In genomic region chr12:103833891-103834290, GRCh38 we compare ENCODE assay signal across 17 cellular contexts. TPM values are rescaled to one million over a fixed set of nuclear protein-coding genes. Genes with fewer than 3 reads are reported as not detected.
A peak's percentile ranks its signal among the peaks of the same experiment; 100 is the strongest.
DNase-seq lines count a peak whose midpoint lies in the region; ATAC-seq and TF ChIP-seq lines count a peak whose summit lies in the region.
"Had no signal": no experiment of that assay in that cellular context is flagged by ENCODE, and none has a peak within 500 bp of the region (broad histone marks: within the 10 kb centered on the region; RNA-seq: fewer than 3 reads in every experiment).

No MANE protein-coding gene starts in this region.

- intact Hi-C loops in MCF 10A (cut with micrococcal nuclease) (no loop called here), breast epithelium (cut with DNase I; ENCODE audit: low total_unique reads) (no loop called here), aorta (cut with DNase I) (no loop called here)

- H2AFZ ChIP-seq in hepatocyte: no peak overlapping the region

- TF ChIP-seq POLR2A in breast epithelium (IDR thresholded peaks at IDR 0.05): no peak

- H3K9me2 ChIP-seq in hepatocyte (replicated peaks; ENCODE audit: insufficient read depth): no peaks in the 10 kb centered on the region

- no peaks in the 10 kb centered on the region for H4K20me1 ChIP-seq in hepatocyte (ENCODE audit: insufficient read depth, poor library complexity, severe bottlenecking)

- H3K4me1 Mint-ChIP-seq in MCF 10A (ENCODE audit: insufficient read depth, unreplicated experiment) (peaks cover 25% of the 10 kb centered on the region), WTC11 (peaks cover 26% of the 10 kb centered on the region)
- H3K4me1 Mint-ChIP-seq: immature natural killer cell had no signal

- H3K27me3 Mint-ChIP-seq in MCF 10A (ENCODE audit: insufficient read depth, unreplicated experiment) (no peaks in the 10 kb centered on the region), WTC11 (ENCODE audit: low read depth) (no peaks in the 10 kb centered on the region)

- H3K4me2 ChIP-seq in hepatocyte: peak overlapping the region; percentile 13

- BruUV-seq in MCF 10A (replicated peaks; lab: Mats Ljungman, UMichigan): no TSS peak

- H3K27ac ChIP-seq in breast epithelium (no peak overlapping the region), hepatocyte (no peak overlapping the region), aorta (ENCODE audit: low read depth in 1 of 2, low read length in 2 of 2) (peak overlapping the region; percentile 80 to 92)

- TF ChIP-seq CTCF in MCF 10A (IDR thresholded peaks at IDR 0.05; ENCODE audit: unreplicated experiment): no peak
- no peak for TF ChIP-seq CTCF in breast epithelium (IDR thresholded peaks at IDR 0.05)
- TF ChIP-seq CTCF in WTC11 (IDR thresholded peaks at IDR 0.05): no peak
- no peak for TF ChIP-seq CTCF in hepatocyte (IDR thresholded peaks at IDR 0.05; ENCODE audit: poor library complexity)

- H3K4me3 Mint-ChIP-seq in MCF 10A (ENCODE audit: unreplicated experiment) (no peak overlapping the region), WTC11 (no peak overlapping the region)
- H3K4me3 Mint-ChIP-seq: immature natural killer cell had no signal

- H3K4me1 ChIP-seq in breast epithelium (no peaks in the 10 kb centered on the region), hepatocyte (ENCODE audit: insufficient read depth) (peaks cover 17% of the 10 kb centered on the region), aorta (ENCODE audit: control insufficient read depth in 1 of 2, insufficient read depth in 2 of 2, low read length in 2 of 2) (peaks cover 0 to 4% of the 10 kb centered on the region in 2 donors)

- peak overlapping the region; percentile 74 for H3K27ac Mint-ChIP-seq in MCF 10A (ENCODE audit: low read depth, unreplicated experiment)
- H3K27ac Mint-ChIP-seq in WTC11: no peak overlapping the region
- H3K27ac Mint-ChIP-seq: immature natural killer cell had no signal

- DNase-seq in MCF 10A (ENCODE audit: unreplicated experiment): no peak
- DNase-seq in breast epithelium (ENCODE audit: low spot score in 2 of 2): no peak
- peak; percentile 23 for DNase-seq in WTC11 (ENCODE audit: low spot score)
- DNase-seq in hepatocyte (ENCODE audit: low spot score): no peak
- DNase-seq in aorta: no peak
- DNase-seq in dermis blood vessel endothelial cell: no peak
- no peak for DNase-seq in GM19240 (ENCODE audit: insufficient read length, low spot score)
- DNase-seq: activated CD4-positive, alpha-beta T cell treated with anti-CD3 and anti-CD28 coated beads, Interleukin-2, amount 50 U/mL, for 48 hours; amniotic stem cell; immature natural killer cell; midbrain; NCI-H187 treated with DMSO at 0.1 percent for 48 hours; NCI-H748 treated with DMSO at 0.1 percent for 48 hours; posterior cingulate gyrus; Right ventricle myocardium superior; T-helper 9 cell had no signal

- no peaks in the 10 kb centered on the region for H3K9me3 ChIP-seq in breast epithelium
- no peaks in the 10 kb centered on the region for H3K9me3 ChIP-seq in hepatocyte (ENCODE audit: low read depth)
- no peaks in the 10 kb centered on the region for H3K9me3 ChIP-seq in aorta (ENCODE audit: control insufficient read depth, low read length)

- H3K4me3 ChIP-seq in breast epithelium (no peak overlapping the region), hepatocyte (no peak overlapping the region), aorta (ENCODE audit: low read length in 2 of 2) (no peak overlapping the region)

- H3K9me3 Mint-ChIP-seq in MCF 10A (ENCODE audit: unreplicated experiment) (peaks cover 10% of the 10 kb centered on the region), WTC11 (peaks cover 13% of the 10 kb centered on the region)
- H3K9me3 Mint-ChIP-seq: immature natural killer cell had no signal

- POLR2A ChIA-PET in MCF 10A (lab: Yijun Ruan, JAX) (interaction anchor here (1.3 kb wide), 1 partner anchor 22 kb away, joined by 5 read pairs; no protein-coding TSS in a partner anchor), WTC11 (lab: Charles Lee) (no interaction called here)

- peaks cover 85% of the 10 kb centered on the region for H3K79me2 ChIP-seq in hepatocyte

- H3K36me3 ChIP-seq in breast epithelium (no peaks in the 10 kb centered on the region), hepatocyte (replicated peaks; ENCODE audit: insufficient read depth, low read depth) (no peaks in the 10 kb centered on the region), aorta (ENCODE audit: control insufficient read depth in 1 of 2, insufficient read depth in 2 of 2, low read length in 1 of 2) (peaks cover 0 to 3% of the 10 kb centered on the region in 2 donors)

- no peaks in the 10 kb centered on the region for H3K27me3 ChIP-seq in breast epithelium
- no peaks in the 10 kb centered on the region for H3K27me3 ChIP-seq in hepatocyte
- no peaks in the 10 kb centered on the region for H3K27me3 ChIP-seq in aorta (ENCODE audit: control insufficient read depth in 1 of 2, insufficient read depth in 2 of 2, low read length in 1 of 2)

- ATAC-seq in WTC11 (peak; percentile 92), aorta (ENCODE audit: low FRiP score) (no peak), GM21717 (IDR thresholded peaks at IDR 0.05; ENCODE audit: unreplicated experiment) (no peak)

- CTCF ChIA-PET in MCF 10A (lab: Yijun Ruan, JAX) (interaction anchor here (0.7 to 1.4 kb wide), 3 partner anchors 94 to 304 kb away, joined by 3 to 4 read pairs (median 3); no protein-coding TSS in a partner anchor), WTC11 (lab: Charles Lee) (interaction anchor here (0.9 to 1.5 kb wide), 4 partner anchors 8 to 132 kb away, joined by 3 to 4 read pairs (median 3); partner anchors contain the start of genes HSP90B1 and TDG)

- 75% methylated on average over 2 of the region's 2 CpGs for whole genome bisulfite sequencing in hepatocyte (ENCODE audit: low lambda C conversion rate, missing lambda C conversion rate)
- WGBS in aorta, 2 donors: 5 to 9% methylated on average over 2 of the region's 2 CpGs

- peaks cover 12% of the 10 kb centered on the region for H3K36me3 Mint-ChIP-seq in MCF 10A (ENCODE audit: insufficient read depth, unreplicated experiment)
- H3K36me3 Mint-ChIP-seq in WTC11: peaks cover 23% of the 10 kb centered on the region
- H3K36me3 Mint-ChIP-seq: immature natural killer cell had no signal

TF ChIP-seq in WTC11, 78 proteins besides CTCF, POLR2A, EP300 and RAD21:
- TF ChIP-seq ZBTB21 (CRISPR knock-in tag; IDR thresholded peaks at IDR 0.05; ENCODE audit: borderline replicate concordance) (no peak), RORB (CRISPR knock-in tag; IDR thresholded peaks at IDR 0.05) (no peak), FOXP4 (CRISPR knock-in tag; IDR thresholded peaks at IDR 0.05) (no peak), ESRRA (CRISPR knock-in tag; IDR thresholded peaks at IDR 0.05; ENCODE audit: borderline replicate concordance) (no peak), NR3C1 (CRISPR knock-in tag; conservative IDR thresholded peaks at IDR 0.05; ENCODE audit: low read depth) (no peak), USF1 (CRISPR knock-in tag; IDR thresholded peaks at IDR 0.05) (no peak), CBFB (CRISPR knock-in tag; IDR thresholded peaks at IDR 0.05; ENCODE audit: low read depth) (no peak), NR2C2 (CRISPR knock-in tag; IDR thresholded peaks at IDR 0.05) (no peak), ZNF263 (CRISPR knock-in tag; IDR thresholded peaks at IDR 0.05; ENCODE audit: low read depth) (no peak), CREB1 (CRISPR knock-in tag; IDR thresholded peaks at IDR 0.05) (no peak)

RNA-seq across cellular contexts. Expression of gene NT5DC3, which starts 7.1 kb away (rescaled TPM):
- total RNA-seq in MCF 10A (2022) (15.1 and 18.3 TPM in 2 replicates), breast epithelium (10 to 100 TPM in 2 of 3 donors, 1 to 10 TPM in 1; 3.8 to 19.9 (median 12.5) TPM), WTC11 (2021) (12.2 to 12.8 TPM (median 12.5 TPM) in 3 replicates), hepatocyte (6.1 and 6.3 TPM in 2 replicates), aorta (100 to 1,000 TPM in 1 of 2 donors, 10 to 100 TPM in 1; 28.1 to 104 TPM), dermis blood vessel endothelial cell (7.0 TPM in 2 replicates)
- polyA plus RNA-seq in hepatocyte (2.8 and 4.4 TPM in 2 replicates), aorta (10 to 100 TPM in 1 of 2 donors, 1 to 10 TPM in 1; 3.6 to 24.3 TPM)

Comparison
In these comparisons a context has a peak if more than half of its experiments do, and no peak if none do; other contexts are left out.
1. H3K27ac ChIP-seq: peak in aorta (2 of 2); none in breast epithelium (0 of 2) and hepatocyte (single experiment).